13 cellular contexts compared by ENCODE assay signal in the genomic region with DNA sequence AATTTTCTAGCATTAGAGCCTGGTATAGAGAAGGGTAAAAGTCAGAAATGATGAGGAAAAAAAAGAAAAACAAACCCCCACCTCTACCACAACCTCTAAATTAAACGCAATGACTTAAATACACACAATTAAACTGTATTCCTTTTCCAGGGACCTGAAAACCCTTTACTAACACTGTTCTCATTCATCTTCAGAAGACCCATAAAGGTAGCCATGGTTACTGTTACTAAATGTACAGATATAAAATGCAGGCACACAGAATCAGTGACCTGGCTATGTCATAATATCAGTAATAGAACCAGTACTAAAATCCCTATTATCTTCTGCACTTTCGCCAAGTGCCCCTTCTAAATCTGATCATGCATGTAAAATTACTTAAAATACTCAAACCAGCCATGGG. TPM values are rescaled to one million over a fixed set of nuclear protein-coding genes. Genes with fewer than 3 reads are reported as not detected.
DNase-seq lines count a peak whose midpoint lies in the region; ATAC-seq, FAIRE-seq and TF ChIP-seq lines count a peak whose summit lies in the region.
"Had no signal": no experiment of that assay in that cellular context is flagged by ENCODE, and none has a peak within 500 bp of the region (broad histone marks: within the 10 kb centered on the region; RNA-seq: fewer than 3 reads in every experiment).

No MANE protein-coding gene starts in this region.

- DNase-seq in activated naive CD8-positive, alpha-beta T cell treated with anti-CD3 and anti-CD28 coated beads for 36 hours: no peak
- DNase-seq in astrocyte of the spinal cord (ENCODE audit: low read depth, low spot score) (no peak), lower lobe of right lung (no peak), tibial artery (no peak), HTR-8/SVneo (ENCODE audit: insufficient read length, low spot score) (no peak)
- no peak for DNase-seq in activated CD4-positive, alpha-beta T cell treated with anti-CD3 and anti-CD28 coated beads, Interleukin-2, amount 10 ng/mL, durations not matched to agents 24 days and 14 days
- DNase-seq: activated T-cell treated with anti-CD3 and anti-CD28 coated beads for 4 hours, NCI-H1105, retina had no signal

- peak overlapping the region; percentile 87 for H3K4me3 ChIP-seq in astrocyte of the spinal cord (ENCODE audit: low read depth, low read length)
- H3K4me3 ChIP-seq in lower lobe of right lung: peak overlapping the region; percentile 68
- peak overlapping the region; percentile 73 to 95 for H3K4me3 ChIP-seq in tibial artery

- no peaks in the 10 kb centered on the region for H3K9me3 ChIP-seq in lower lobe of right lung
- H3K9me3 ChIP-seq in tibial artery: no peaks in the 10 kb centered on the region

- H3K9me3 Mint-ChIP-seq in activated naive CD8-positive, alpha-beta T cell (ENCODE audit: low read depth): no peaks in the 10 kb centered on the region
- H3K9me3 Mint-ChIP-seq in activated naive CD8-positive, alpha-beta T cell treated with anti-CD3 and anti-CD28 coated beads for 36 hours: no peaks in the 10 kb centered on the region
- H3K9me3 Mint-ChIP-seq in activated CD4-positive, alpha-beta T cell treated with anti-CD3 and anti-CD28 coated beads, Interleukin-2, amount 10 ng/mL, durations not matched to agents 24 days and 14 days: no peaks in the 10 kb centered on the region
- H3K9me3 Mint-ChIP-seq: CD14-positive monocyte had no signal

- H3K27me3 ChIP-seq in lower lobe of right lung (ENCODE audit: low read depth) (no peaks in the 10 kb centered on the region), tibial artery (no peaks in the 10 kb centered on the region)

- H3K36me3 ChIP-seq in lower lobe of right lung: peaks cover 60% of the 10 kb centered on the region
- H3K36me3 ChIP-seq in tibial artery: peaks cover 40 to 50% (median 43%) of the 10 kb centered on the region in 3 donors

- H3K27ac ChIP-seq in lower lobe of right lung: no peak overlapping the region
- peak overlapping the region in 1 of 2 donors; percentile 94 for H3K27ac ChIP-seq in tibial artery

- intact Hi-C loops in lower lobe of right lung (cut with DNase I) (no loop called here), tibial artery (cut with DNase I; ENCODE audit: low total_unique reads) (no loop called here)
- intact Hi-C loops in activated CD4-positive, alpha-beta T cell treated with anti-CD3 and anti-CD28 coated beads, Interleukin-2, amount 10 ng/mL, durations not matched to agents 24 days and 14 days (cut with micrococcal nuclease): loop anchor here (10.0 kb wide), 1 partner anchor 461 kb away; the partner anchor contains the start of genes THTPA and ZFHX2

- peaks cover 24% of the 10 kb centered on the region for H3K36me3 Mint-ChIP-seq in activated naive CD8-positive, alpha-beta T cell
- H3K36me3 Mint-ChIP-seq in activated naive CD8-positive, alpha-beta T cell treated with anti-CD3 and anti-CD28 coated beads for 36 hours: peaks cover 34% of the 10 kb centered on the region
- H3K36me3 Mint-ChIP-seq in activated CD4-positive, alpha-beta T cell treated with anti-CD3 and anti-CD28 coated beads, Interleukin-2, amount 10 ng/mL, durations not matched to agents 24 days and 14 days (ENCODE audit: low read depth): peaks cover 43% of the 10 kb centered on the region

- H3K4me3 Mint-ChIP-seq in activated naive CD8-positive, alpha-beta T cell: no peak overlapping the region
- no peak overlapping the region for H3K4me3 Mint-ChIP-seq in activated naive CD8-positive, alpha-beta T cell treated with anti-CD3 and anti-CD28 coated beads for 36 hours
- H3K4me3 Mint-ChIP-seq in activated CD4-positive, alpha-beta T cell treated with anti-CD3 and anti-CD28 coated beads, Interleukin-2, amount 10 ng/mL, durations not matched to agents 24 days and 14 days: no peak overlapping the region
- H3K4me3 Mint-ChIP-seq: CD14-positive monocyte had no signal

- H3K27ac Mint-ChIP-seq in activated naive CD8-positive, alpha-beta T cell: peak overlapping the region; percentile 29
- H3K27ac Mint-ChIP-seq in activated naive CD8-positive, alpha-beta T cell treated with anti-CD3 and anti-CD28 coated beads for 36 hours: no peak overlapping the region
- H3K27ac Mint-ChIP-seq in activated CD4-positive, alpha-beta T cell treated with anti-CD3 and anti-CD28 coated beads, Interleukin-2, amount 10 ng/mL, durations not matched to agents 24 days and 14 days: no peak overlapping the region
- H3K27ac Mint-ChIP-seq: CD14-positive monocyte had no signal

- H3K4me1 Mint-ChIP-seq in activated naive CD8-positive, alpha-beta T cell (ENCODE audit: low read depth): peaks cover 57% of the 10 kb centered on the region
- H3K4me1 Mint-ChIP-seq in activated naive CD8-positive, alpha-beta T cell treated with anti-CD3 and anti-CD28 coated beads for 36 hours: peaks cover 36% of the 10 kb centered on the region
- H3K4me1 Mint-ChIP-seq in activated CD4-positive, alpha-beta T cell treated with anti-CD3 and anti-CD28 coated beads, Interleukin-2, amount 10 ng/mL, durations not matched to agents 24 days and 14 days: peaks cover 29% of the 10 kb centered on the region

- TF ChIP-seq CTCF in astrocyte of the spinal cord (IDR thresholded peaks at IDR 0.05; ENCODE audit: low read depth, low read length): no peak
- TF ChIP-seq CTCF in lower lobe of right lung (IDR thresholded peaks at IDR 0.05): no peak
- no peak for TF ChIP-seq CTCF in tibial artery (IDR thresholded peaks at IDR 0.05)

- ATAC-seq in lower lobe of right lung (no peak), GM19035 (IDR thresholded peaks at IDR 0.05; ENCODE audit: unreplicated experiment) (no peak)

- in situ Hi-C loops in astrocyte of the spinal cord (cut with HindIII; ENCODE audit: low sequenced_read_pairs): no loop called here

- FAIRE-seq in HTR-8/SVneo (lab: Jason Lieb, UNC): no peak

- H3K4me1 ChIP-seq in lower lobe of right lung (peaks cover 63% of the 10 kb centered on the region), tibial artery (peaks cover 0 to 42% (median 26%) of the 10 kb centered on the region in 4 donors)

- H3K27me3 Mint-ChIP-seq in activated naive CD8-positive, alpha-beta T cell: no peaks in the 10 kb centered on the region
- H3K27me3 Mint-ChIP-seq in activated naive CD8-positive, alpha-beta T cell treated with anti-CD3 and anti-CD28 coated beads for 36 hours: no peaks in the 10 kb centered on the region
- H3K27me3 Mint-ChIP-seq in activated CD4-positive, alpha-beta T cell treated with anti-CD3 and anti-CD28 coated beads, Interleukin-2, amount 10 ng/mL, durations not matched to agents 24 days and 14 days: no peaks in the 10 kb centered on the region

RNA-seq across cellular contexts. Expression of gene ACIN1, which starts 1.4 kb away (rescaled TPM):
- 100 to 1,000 TPM; 160 to 174 TPM for total RNA-seq in activated naive CD8-positive, alpha-beta T cell treated with anti-CD3 and anti-CD28 coated beads for 36 hours
- 163 TPM for total RNA-seq in lower lobe of right lung
- total RNA-seq in activated CD4-positive, alpha-beta T cell treated with anti-CD3 and anti-CD28 coated beads, Interleukin-2, amount 10 ng/mL, durations not matched to agents 24 days and 14 days: 221 and 224 TPM in 2 replicates

RNA-seq across cellular contexts. Expression of gene C14orf119, which starts 1.8 kb away (rescaled TPM):
- 10 to 100 TPM; 52.0 to 57.0 TPM for total RNA-seq in activated naive CD8-positive, alpha-beta T cell treated with anti-CD3 and anti-CD28 coated beads for 36 hours
- total RNA-seq in lower lobe of right lung: 53.3 TPM
- total RNA-seq in activated CD4-positive, alpha-beta T cell treated with anti-CD3 and anti-CD28 coated beads, Interleukin-2, amount 10 ng/mL, durations not matched to agents 24 days and 14 days: 50.9 and 54.3 TPM in 2 replicates

RNA-seq across cellular contexts. Expression of gene CIROP, which starts 11.3 kb away (rescaled TPM):
- total RNA-seq in activated naive CD8-positive, alpha-beta T cell treated with anti-CD3 and anti-CD28 coated beads for 36 hours: not detected
- not detected for total RNA-seq in lower lobe of right lung
- not detected in 2 replicates for total RNA-seq in activated CD4-positive, alpha-beta T cell treated with anti-CD3 and anti-CD28 coated beads, Interleukin-2, amount 10 ng/mL, durations not matched to agents 24 days and 14 days
- total RNA-seq: SK-MEL-5 had no signal

RNA-seq across cellular contexts. Expression of gene CEBPE, which starts 25.5 kb away (rescaled TPM):
- total RNA-seq in activated naive CD8-positive, alpha-beta T cell treated with anti-CD3 and anti-CD28 coated beads for 36 hours: under 1 TPM; 0.45 to 0.68 TPM
- 0.32 TPM for total RNA-seq in lower lobe of right lung
- 0.35 TPM in 1 of 2 replicates, not detected in the other for total RNA-seq in activated CD4-positive, alpha-beta T cell treated with anti-CD3 and anti-CD28 coated beads, Interleukin-2, amount 10 ng/mL, durations not matched to agents 24 days and 14 days
- total RNA-seq: SK-MEL-5 had no signal

RNA-seq across cellular contexts. Expression of gene CDH24, which starts 36.2 kb away (rescaled TPM):
- total RNA-seq in activated naive CD8-positive, alpha-beta T cell treated with anti-CD3 and anti-CD28 coated beads for 36 hours: under 1 TPM; 0.49 to 0.52 TPM
- 5.6 TPM for total RNA-seq in lower lobe of right lung
- total RNA-seq in activated CD4-positive, alpha-beta T cell treated with anti-CD3 and anti-CD28 coated beads, Interleukin-2, amount 10 ng/mL, durations not matched to agents 24 days and 14 days: 1.6 and 1.7 TPM in 2 replicates
